ENCODE assay signal across 15 cellular contexts in genomic region chr4:76233534-76233933, GRCh38. TPM values are rescaled to one million over a fixed set of nuclear protein-coding genes. Genes with fewer than 3 reads are reported as not detected.
DNase-seq lines count a peak whose midpoint lies in the region; ATAC-seq and TF ChIP-seq lines count a peak whose summit lies in the region.
"Had no signal": no experiment of that assay in that cellular context is flagged by ENCODE, and none has a peak within 500 bp of the region (broad histone marks: within the 10 kb centered on the region; RNA-seq: fewer than 3 reads in every experiment).

No MANE protein-coding gene starts in this region.

- no peak overlapping the region for H2AFZ ChIP-seq in GM23338
- H2AFZ ChIP-seq in neuron (ENCODE audit: low read depth, low read length): peak overlapping the region; percentile 88

- peaks cover 19% of the 10 kb centered on the region for H3K4me1 ChIP-seq in GM23338 (ENCODE audit: insufficient read depth)
- no peaks in the 10 kb centered on the region for H3K4me1 ChIP-seq in neuron (ENCODE audit: insufficient read depth, low read length)
- H3K4me1 ChIP-seq in heart right ventricle: peaks cover 0 to 2% (median 0%) of the 10 kb centered on the region in 9 donors
- H3K4me1 ChIP-seq: BLaER1 treated with 17β-estradiol and CSF1 and Interleukin-3, amounts not matched to agents 10 nM and 100 nM had no signal

- H3K27ac ChIP-seq in GM23338 (ENCODE audit: low read depth) (peak overlapping the region; percentile 60), RWPE1 (peak overlapping the region; percentile 59; the same call in 1 of the 2 replicates), heart right ventricle (peak overlapping the region in 1 of 10 donors; percentile 19)
- H3K27ac ChIP-seq: BLaER1 treated with 17β-estradiol and CSF1 and Interleukin-3, amounts not matched to agents 10 nM and 100 nM; dorsolateral prefrontal cortex had no signal

- DNase-seq in GM23338 (ENCODE audit: low spot score) (peak; percentile 56), RWPE1 (ENCODE audit: low spot score) (no peak), fibroblast of villous mesenchyme (ENCODE audit: low read depth) (no peak), heart right ventricle (no peak), GM19240 (ENCODE audit: insufficient read length, low spot score) (no peak)
- no peak for DNase-seq in activated CD8-positive, alpha-beta memory T cell treated with anti-CD3 and anti-CD28 coated beads, Interleukin-2, amount 10 ng/mL, durations not matched to agents 7 days and 5 days
- DNase-seq: activated T-cell treated with anti-CD3 and anti-CD28 coated beads, Interleukin-2, amount 50 U/mL, for 72 hours; aorta; dorsolateral prefrontal cortex; OCI-M1; stimulated activated naive CD8-positive, alpha-beta T cell treated with anti-CD3 and anti-CD28 coated beads, Interleukin-15, Interleukin-2, amounts not matched to agents 100 U/mL and 50 U/mL, for 24 hours; T-helper 1 cell had no signal

- TF ChIP-seq CTCF in GM23338 (conservative IDR thresholded peaks at IDR 0.05; ENCODE audit: low read depth in 2 of 2): no peak
- TF ChIP-seq CTCF in RWPE1 (conservative IDR thresholded peaks at IDR 0.05; ENCODE audit: low read depth): no peak
- TF ChIP-seq CTCF in fibroblast of villous mesenchyme (IDR thresholded peaks at IDR 0.05; ENCODE audit: insufficient read depth, low read depth, low read length): no peak
- TF ChIP-seq CTCF in heart right ventricle (IDR thresholded peaks at IDR 0.05): no peak

- peak overlapping the region; percentile 76 for H3K4me2 ChIP-seq in GM23338
- H3K4me2 ChIP-seq: BLaER1 treated with 17β-estradiol and CSF1 and Interleukin-3, amounts not matched to agents 10 nM and 100 nM had no signal

- H3K9me2 ChIP-seq in GM23338 (ENCODE audit: insufficient read depth): no peaks in the 10 kb centered on the region

- H3F3A ChIP-seq in GM23338 (replicated peaks; ENCODE audit: low read depth): no peaks in the 10 kb centered on the region

- H3K27me3 ChIP-seq in GM23338 (ENCODE audit: insufficient read depth) (no peaks in the 10 kb centered on the region), neuron (ENCODE audit: insufficient read depth, low read length) (no peaks in the 10 kb centered on the region), heart right ventricle (no peaks in the 10 kb centered on the region)
- H3K27me3 ChIP-seq: BLaER1 treated with 17β-estradiol and CSF1 and Interleukin-3, amounts not matched to agents 10 nM and 100 nM; dorsolateral prefrontal cortex had no signal

- intact Hi-C loops in heart right ventricle (cut with DNase I): no loop called here

- peaks cover 35% of the 10 kb centered on the region for H3K36me3 Mint-ChIP-seq in GM23338 (ENCODE audit: low read depth)
- H3K36me3 Mint-ChIP-seq in activated CD8-positive, alpha-beta memory T cell treated with anti-CD3 and anti-CD28 coated beads, Interleukin-2, amount 10 ng/mL, durations not matched to agents 7 days and 5 days: peaks cover 3% of the 10 kb centered on the region

- peak overlapping the region; percentile 64 for H3K27ac Mint-ChIP-seq in GM23338
- H3K27ac Mint-ChIP-seq in activated CD8-positive, alpha-beta memory T cell treated with anti-CD3 and anti-CD28 coated beads, Interleukin-2, amount 10 ng/mL, durations not matched to agents 7 days and 5 days: no peak overlapping the region
- H3K27ac Mint-ChIP-seq: activated T-cell treated with anti-CD3 and anti-CD28 coated beads, Interleukin-2, amount 50 U/mL, for 72 hours had no signal

- H3K4me3 ChIP-seq in GM23338 (peak overlapping the region; percentile 63), fibroblast of villous mesenchyme (ENCODE audit: low read depth, low read length) (peak overlapping the region; percentile 58), neuron (ENCODE audit: low read length) (peak overlapping the region; percentile 61), heart right ventricle (peak overlapping the region in 1 of 10 donors; percentile 48)
- H3K4me3 ChIP-seq: BLaER1 treated with 17β-estradiol and CSF1 and Interleukin-3, amounts not matched to agents 10 nM and 100 nM had no signal

- 46 to 62% methylated on average over 2 of the region's 2 CpGs for WGBS in heart right ventricle, 2 donors

- peak; percentile 87 for ATAC-seq in GM23338
- ATAC-seq in heart right ventricle: no peak
- ATAC-seq in HG03521 (IDR thresholded peaks at IDR 0.05; ENCODE audit: unreplicated experiment): no peak
- no peak for ATAC-seq in activated CD8-positive, alpha-beta memory T cell treated with anti-CD3 and anti-CD28 coated beads, Interleukin-2, amount 10 ng/mL, durations not matched to agents 7 days and 5 days
- ATAC-seq: activated T-cell treated with anti-CD3 and anti-CD28 coated beads, Interleukin-2, amount 50 U/mL, for 72 hours; stimulated activated naive CD8-positive, alpha-beta T cell treated with anti-CD3 and anti-CD28 coated beads, Interleukin-15, Interleukin-2, amounts not matched to agents 100 U/mL and 50 U/mL, for 24 hours had no signal

- H3K36me3 ChIP-seq in GM23338 (ENCODE audit: insufficient read depth) (peaks cover 7% of the 10 kb centered on the region; the same call in 1 of the 2 replicates), neuron (ENCODE audit: insufficient read depth, low read length) (no peaks in the 10 kb centered on the region), heart right ventricle (no peaks in the 10 kb centered on the region)
- H3K36me3 ChIP-seq: BLaER1 treated with 17β-estradiol and CSF1 and Interleukin-3, amounts not matched to agents 10 nM and 100 nM had no signal

- peaks cover 15% of the 10 kb centered on the region for H3K27me3 Mint-ChIP-seq in GM23338 (ENCODE audit: insufficient read depth, low read depth, poor library complexity)
- peaks cover 23% of the 10 kb centered on the region for H3K27me3 Mint-ChIP-seq in activated CD8-positive, alpha-beta memory T cell treated with anti-CD3 and anti-CD28 coated beads, Interleukin-2, amount 10 ng/mL, durations not matched to agents 7 days and 5 days

- peak overlapping the region; percentile 75 for H3K4me3 Mint-ChIP-seq in GM23338
- H3K4me3 Mint-ChIP-seq in activated CD8-positive, alpha-beta memory T cell treated with anti-CD3 and anti-CD28 coated beads, Interleukin-2, amount 10 ng/mL, durations not matched to agents 7 days and 5 days: no peak overlapping the region
- H3K4me3 Mint-ChIP-seq: activated T-cell treated with anti-CD3 and anti-CD28 coated beads, Interleukin-2, amount 50 U/mL, for 72 hours had no signal

- H3K9me3 ChIP-seq in neuron (ENCODE audit: low read length) (peaks cover 6% of the 10 kb centered on the region), heart right ventricle (peaks cover 0 to 11% (median 3%) of the 10 kb centered on the region in 11 donors)

- peaks cover 27% of the 10 kb centered on the region for H3K79me2 ChIP-seq in GM23338 (replicated peaks; ENCODE audit: insufficient read depth)

- peaks cover 40% of the 10 kb centered on the region for H3K4me1 Mint-ChIP-seq in GM23338
- H3K4me1 Mint-ChIP-seq in activated CD8-positive, alpha-beta memory T cell treated with anti-CD3 and anti-CD28 coated beads, Interleukin-2, amount 10 ng/mL, durations not matched to agents 7 days and 5 days: peaks cover 2% of the 10 kb centered on the region

- H4K20me1 ChIP-seq in GM23338 (replicated peaks; ENCODE audit: insufficient read depth): no peaks in the 10 kb centered on the region; the same call in none of the 2 replicates
- H4K20me1 ChIP-seq: BLaER1 treated with 17β-estradiol and CSF1 and Interleukin-3, amounts not matched to agents 10 nM and 100 nM had no signal

- POLR2A ChIA-PET in RWPE1 (lab: Yijun Ruan, JAX; ENCODE audit: low non-redundant PET): no interaction called here

- H3K9me3 Mint-ChIP-seq in GM23338: peaks cover 27% of the 10 kb centered on the region
- peaks cover 10% of the 10 kb centered on the region for H3K9me3 Mint-ChIP-seq in activated CD8-positive, alpha-beta memory T cell treated with anti-CD3 and anti-CD28 coated beads, Interleukin-2, amount 10 ng/mL, durations not matched to agents 7 days and 5 days (ENCODE audit: low read depth)

- CTCF ChIA-PET in RWPE1 (lab: Yijun Ruan, JAX): interaction anchor here (0.6 to 0.7 kb wide), 2 partner anchors 47 to 58 kb away, joined by 3 to 4 read pairs; no protein-coding TSS in a partner anchor
- CTCF ChIA-PET in activated CD8-positive, alpha-beta memory T cell treated with anti-CD3 and anti-CD28 coated beads, Interleukin-2, amount 10 ng/mL, durations not matched to agents 7 days and 5 days (lab: Charles Lee): no interaction called here

TF ChIP-seq in GM23338, 12 proteins besides CTCF, POLR2A, EP300 and RAD21 (continues in another document):
- TF ChIP-seq ETS1 (IDR thresholded peaks at IDR 0.05) (no peak), ZNF114 (CRISPR knock-in tag; IDR thresholded peaks at IDR 0.05) (no peak), EZH2phosphoT487 (IDR thresholded peaks at IDR 0.05; ENCODE audit: unreplicated experiment) (no peak)

RNA-seq across cellular contexts. Expression of gene FAM47E, which starts 18.0 kb away (rescaled TPM):
- total RNA-seq in GM23338 (2014; rRNA removed; shearing (Covaris generic)): 0.66 and 2.9 TPM in 2 replicates
- polyA plus RNA-seq in GM23338 (2016; fragmentation: Nextera tagmentation; extraction: Ambion mirVana): 2.3 and 4.4 TPM in 2 replicates
- total RNA-seq in fibroblast of villous mesenchyme: 0.32 and 0.86 TPM in 2 replicates
- 1 to 10 TPM; 2.1 to 6.3 (median 3.1) TPM for total RNA-seq in heart right ventricle
- polyA plus RNA-seq in heart right ventricle: 1 to 10 TPM in 1 of 2 donors, under 1 TPM in 1; 0.68 to 4.7 TPM
- under 1 TPM in 1 of 2 experiments, not detected in 1; 0.18 TPM for total RNA-seq in activated CD8-positive, alpha-beta memory T cell treated with anti-CD3 and anti-CD28 coated beads, Interleukin-2, amount 10 ng/mL, durations not matched to agents 7 days and 5 days
- total RNA-seq: activated T-cell treated with anti-CD3 and anti-CD28 coated beads, Interleukin-2, amount 50 U/mL, for 72 hours had no signal

RNA-seq across cellular contexts. Expression of gene SCARB2, which starts 19.9 kb away (rescaled TPM):
- 40.8 and 41.0 TPM in 2 replicates for total RNA-seq in GM23338 (2014; rRNA removed; shearing (Covaris generic))
- polyA plus RNA-seq in GM23338 (2016; fragmentation: Nextera tagmentation; extraction: Ambion mirVana) (15.4 and 17.7 TPM in 2 replicates), heart right ventricle (100 to 1,000 TPM; 119 to 125 TPM)
- total RNA-seq in fibroblast of villous mesenchyme (144 and 181 TPM in 2 replicates), heart right ventricle (100 to 1,000 TPM in 4 of 10 donors, 10 to 100 TPM in 6; 76.6 to 199 (median 94.9) TPM)
- 10 to 100 TPM in 1 of 2 experiments, 1 to 10 TPM in 1; 8.9 to 15.6 TPM for total RNA-seq in activated CD8-positive, alpha-beta memory T cell treated with anti-CD3 and anti-CD28 coated beads, Interleukin-2, amount 10 ng/mL, durations not matched to agents 7 days and 5 days
